ENCODE assay signal across 23 cellular contexts in the genomic region with DNA sequence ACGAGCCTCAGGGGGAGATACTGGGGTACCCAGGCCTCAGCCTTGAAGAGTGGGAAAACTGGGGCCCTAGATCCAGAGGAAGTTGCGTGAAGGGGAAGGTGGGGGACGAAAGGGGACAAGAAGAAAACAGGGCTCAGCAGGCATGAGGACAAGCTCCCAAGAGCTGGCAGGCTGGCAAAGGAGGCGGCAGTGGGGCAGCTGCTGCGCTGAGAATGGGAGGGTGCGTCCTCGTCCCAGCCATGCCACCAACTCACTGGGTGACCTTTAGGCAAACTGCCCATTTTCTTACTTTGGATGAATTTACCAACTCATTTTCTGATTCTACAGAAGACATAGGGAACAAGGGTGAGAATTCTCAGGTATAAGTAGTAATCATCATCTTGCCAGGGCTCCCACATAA.
"Had no signal": no experiment of that assay in that cellular context is flagged by ENCODE, and none has a peak within 500 bp of the region (broad histone marks: within the 10 kb centered on the region; RNA-seq: fewer than 3 reads in every experiment).

No MANE protein-coding gene starts in this region.

- ATAC-seq: gastroesophageal sphincter; left ventricle myocardium superior; stimulated activated effector memory CD8-positive, alpha-beta T cell treated with anti-CD3 and anti-CD28 coated beads, Interleukin-12 subunit alpha, Interleukin-12 subunit beta, amount 100 ng/mL, for 72 hours; upper lobe of right lung had no signal

- H3K9me3 Mint-ChIP-seq: endodermal cell; immature natural killer cell; naive B cell; stimulated activated effector memory CD8-positive, alpha-beta T cell treated with anti-CD3 and anti-CD28 coated beads, Interleukin-12 subunit alpha, Interleukin-12 subunit beta, amount 100 ng/mL, for 72 hours; stimulated activated naive CD8-positive, alpha-beta T cell treated with anti-CD3 and anti-CD28 coated beads, Interleukin-15, Interleukin-2, amounts not matched to agents 100 ng/mL and 50 ng/mL, for 24 hours had no signal

- H3K27ac Mint-ChIP-seq: endodermal cell; immature natural killer cell; nephron; stimulated activated effector memory CD8-positive, alpha-beta T cell treated with anti-CD3 and anti-CD28 coated beads, Interleukin-12 subunit alpha, Interleukin-12 subunit beta, amount 100 ng/mL, for 72 hours; stimulated activated naive CD8-positive, alpha-beta T cell treated with anti-CD3 and anti-CD28 coated beads, Interleukin-15, Interleukin-2, amounts not matched to agents 100 ng/mL and 50 ng/mL, for 24 hours had no signal

- H3K9me3 ChIP-seq: gastroesophageal sphincter, right atrium auricular region, sigmoid colon, testis, tibial nerve, upper lobe of right lung had no signal

- H3K4me3 Mint-ChIP-seq: endodermal cell; immature natural killer cell; naive B cell; nephron; stimulated activated effector memory CD8-positive, alpha-beta T cell treated with anti-CD3 and anti-CD28 coated beads, Interleukin-12 subunit alpha, Interleukin-12 subunit beta, amount 100 ng/mL, for 72 hours; stimulated activated naive CD8-positive, alpha-beta T cell treated with anti-CD3 and anti-CD28 coated beads, Interleukin-15, Interleukin-2, amounts not matched to agents 100 ng/mL and 50 ng/mL, for 24 hours had no signal

- H3K27ac ChIP-seq: coronary artery, gastroesophageal sphincter, right atrium auricular region, sigmoid colon, testis, tibial nerve, upper lobe of right lung had no signal

- H3K27me3 ChIP-seq: gastroesophageal sphincter, right atrium auricular region, sigmoid colon, testis, tibial nerve, upper lobe of right lung had no signal

- H3K27me3 Mint-ChIP-seq: naive B cell; stimulated activated naive CD8-positive, alpha-beta T cell treated with anti-CD3 and anti-CD28 coated beads, Interleukin-15, Interleukin-2, amounts not matched to agents 100 ng/mL and 50 ng/mL, for 24 hours had no signal

- H3K36me3 Mint-ChIP-seq: immature natural killer cell; stimulated activated effector memory CD8-positive, alpha-beta T cell treated with anti-CD3 and anti-CD28 coated beads, Interleukin-12 subunit alpha, Interleukin-12 subunit beta, amount 100 ng/mL, for 72 hours had no signal

- DNase-seq: central memory CD4-positive, alpha-beta T cell; effector CD4-positive, alpha-beta T cell; endodermal cell; immature natural killer cell; kidney; left colon; left ventricle myocardium superior; mesenchymal stem cell; midbrain; naive B cell; sigmoid colon; stimulated activated CD4-positive, alpha-beta T cell treated with anti-CD3 and anti-CD28 coated beads, Interleukin-2, amount 100 ng/mL, for 48 hours; stimulated activated CD8-positive, alpha-beta memory T cell treated with anti-CD3 and anti-CD28 coated beads, Interleukin-4, amount 100 ng/mL, for 48 hours; testis; upper lobe of right lung had no signal

- H3K4me1 ChIP-seq: testis had no signal

- H3K4me1 Mint-ChIP-seq: endodermal cell, immature natural killer cell, naive B cell had no signal

- H3K4me3 ChIP-seq: coronary artery, gastroesophageal sphincter, lung, right atrium auricular region, sigmoid colon, testis, tibial nerve, upper lobe of right lung had no signal

- H3K36me3 ChIP-seq: upper lobe of right lung had no signal
